16 cellular contexts compared by ENCODE assay signal in genomic region chr9:33880562-33881089, GRCh38.
DNase-seq lines count a peak whose midpoint lies in the region; ATAC-seq lines count a peak whose summit lies in the region.
"Had no signal": no experiment of that assay in that cellular context is flagged by ENCODE, and none has a peak within 500 bp of the region (broad histone marks: within the 10 kb centered on the region; RNA-seq: fewer than 3 reads in every experiment).

No MANE protein-coding gene starts in this region.

- peak overlapping the region; percentile 32 for H3K27ac ChIP-seq in mesenchymal stem cell (ENCODE audit: low read length, poor library complexity, severe bottlenecking)
- H3K27ac ChIP-seq: prostate gland, tibial nerve had no signal

- H2AK5ac ChIP-seq in mesenchymal stem cell (ENCODE audit: low read length, severe bottlenecking) = no peak overlapping the region

- H4K8ac ChIP-seq in mesenchymal stem cell (ENCODE audit: low read length) = no peak overlapping the region

- peaks cover 75% of the 10 kb centered on the region for H3K4me1 Mint-ChIP-seq in stimulated activated naive CD8-positive, alpha-beta T cell treated with anti-CD3 and anti-CD28 coated beads, Interleukin-15, Interleukin-2, amounts not matched to agents 100 ng/mL and 50 ng/mL, for 24 hours (ENCODE audit: low read depth)
- peaks cover 36% of the 10 kb centered on the region for H3K4me1 Mint-ChIP-seq in activated T-helper 1 cell treated with anti-CD3 and anti-CD28 coated beads, Interleukin-12 subunit alpha, Interleukin-12 subunit beta, Interleukin-2, Interleukin-4 antibody, amounts not matched to agents 30 ng/mL and 10 ng/mL and 1 ng/mL, durations not matched to agents 14 hours and 24 hours and 36 hours (ENCODE audit: low read depth)

- peaks cover 20% of the 10 kb centered on the region for H3K4me1 ChIP-seq in mesenchymal stem cell (ENCODE audit: control insufficient read depth, insufficient read depth, low read depth, low read length)

- no peak for DNase-seq in stimulated activated naive CD8-positive, alpha-beta T cell treated with anti-CD3 and anti-CD28 coated beads, Interleukin-15, Interleukin-2, amounts not matched to agents 100 U/mL and 50 U/mL, for 24 hours
- DNase-seq in activated T-helper 1 cell treated with anti-CD3 and anti-CD28 coated beads, Interleukin-12 subunit alpha, Interleukin-12 subunit beta, Interleukin-2, Interleukin-4 antibody, amounts not matched to agents 30 ng/mL and 10 ng/mL and 1 ng/mL, durations not matched to agents 14 hours and 24 hours and 36 hours (ENCODE audit: low spot score) = no peak
- DNase-seq in mesenchymal stem cell (no peak), left lobe of liver (ENCODE audit: low spot score) (no peak)
- no peak for DNase-seq in effector CD4-positive, alpha-beta T cell
- no peak for DNase-seq in activated effector memory CD4-positive, alpha-beta T cell treated with Interleukin-2 at 50 U/mL for 16 hours
- DNase-seq: effector memory CD8-positive, alpha-beta T cell; EL; mucosa of descending colon; NCI-H187 treated with DMSO at 0.1 percent for 48 hours; NCI-H69 had no signal

- no peak for ATAC-seq in stimulated activated naive CD8-positive, alpha-beta T cell treated with anti-CD3 and anti-CD28 coated beads, Interleukin-15, Interleukin-2, amounts not matched to agents 100 U/mL and 50 U/mL, for 24 hours
- ATAC-seq in left lobe of liver = no peak
- ATAC-seq in GM21367 (IDR thresholded peaks at IDR 0.05; ENCODE audit: unreplicated experiment) = no peak
- ATAC-seq: effector memory CD8-positive, alpha-beta T cell; mucosa of descending colon; Panc1 had no signal

- H3K23ac ChIP-seq in mesenchymal stem cell (ENCODE audit: low read length in 2 of 2) = no peak overlapping the region

- H3K9me3 Mint-ChIP-seq in stimulated activated naive CD8-positive, alpha-beta T cell treated with anti-CD3 and anti-CD28 coated beads, Interleukin-15, Interleukin-2, amounts not matched to agents 100 ng/mL and 50 ng/mL, for 24 hours = no peaks in the 10 kb centered on the region
- no peaks in the 10 kb centered on the region for H3K9me3 Mint-ChIP-seq in activated T-helper 1 cell treated with anti-CD3 and anti-CD28 coated beads, Interleukin-12 subunit alpha, Interleukin-12 subunit beta, Interleukin-2, Interleukin-4 antibody, amounts not matched to agents 30 ng/mL and 10 ng/mL and 1 ng/mL, durations not matched to agents 14 hours and 24 hours and 36 hours
- H3K9me3 Mint-ChIP-seq: effector memory CD8-positive, alpha-beta T cell had no signal

- H3K4me2 ChIP-seq in mesenchymal stem cell (ENCODE audit: low read length, poor library complexity, severe bottlenecking) = no peak overlapping the region

- no peak overlapping the region for H2BK5ac ChIP-seq in mesenchymal stem cell (ENCODE audit: low read depth, low read length, poor library complexity, severe bottlenecking)

- H3K4ac ChIP-seq in mesenchymal stem cell (ENCODE audit: low read depth in 1 of 2, low read length in 2 of 2) = no peak overlapping the region

- H4K91ac ChIP-seq in mesenchymal stem cell (ENCODE audit: low read length) = no peak overlapping the region

- peak overlapping the region in 1 of 2 experiments; percentile 52 for H3K18ac ChIP-seq in mesenchymal stem cell (ENCODE audit: low read depth in 1 of 2, low read length in 2 of 2)

- no peak overlapping the region for H3K4me3 ChIP-seq in mesenchymal stem cell (ENCODE audit: insufficient read depth in 1 of 2, low read depth in 1 of 2, low read length in 2 of 2)
- H3K4me3 ChIP-seq: mucosa of descending colon, prostate gland, tibial nerve had no signal

- H3K4me3 Mint-ChIP-seq in stimulated activated naive CD8-positive, alpha-beta T cell treated with anti-CD3 and anti-CD28 coated beads, Interleukin-15, Interleukin-2, amounts not matched to agents 100 ng/mL and 50 ng/mL, for 24 hours = peak overlapping the region; percentile 50
- no peak overlapping the region for H3K4me3 Mint-ChIP-seq in activated T-helper 1 cell treated with anti-CD3 and anti-CD28 coated beads, Interleukin-12 subunit alpha, Interleukin-12 subunit beta, Interleukin-2, Interleukin-4 antibody, amounts not matched to agents 30 ng/mL and 10 ng/mL and 1 ng/mL, durations not matched to agents 14 hours and 24 hours and 36 hours
- H3K4me3 Mint-ChIP-seq: effector memory CD8-positive, alpha-beta T cell had no signal

- H3K27ac Mint-ChIP-seq in stimulated activated naive CD8-positive, alpha-beta T cell treated with anti-CD3 and anti-CD28 coated beads, Interleukin-15, Interleukin-2, amounts not matched to agents 100 ng/mL and 50 ng/mL, for 24 hours = peak overlapping the region; percentile 96
- H3K27ac Mint-ChIP-seq in activated T-helper 1 cell treated with anti-CD3 and anti-CD28 coated beads, Interleukin-12 subunit alpha, Interleukin-12 subunit beta, Interleukin-2, Interleukin-4 antibody, amounts not matched to agents 30 ng/mL and 10 ng/mL and 1 ng/mL, durations not matched to agents 14 hours and 24 hours and 36 hours = peak overlapping the region; percentile 76

- H3K14ac ChIP-seq in mesenchymal stem cell (ENCODE audit: low read length in 2 of 2) = no peak overlapping the region

- WGBS in mesenchymal stem cell = 85% methylated on average over 3 of the region's 5 CpGs

- intact Hi-C loops in activated T-helper 1 cell treated with anti-CD3 and anti-CD28 coated beads, Interleukin-12 subunit alpha, Interleukin-12 subunit beta, Interleukin-2, Interleukin-4 antibody, amounts not matched to agents 30 ng/mL and 10 ng/mL and 1 ng/mL, durations not matched to agents 14 hours and 24 hours and 36 hours (cut with micrococcal nuclease) = loop anchor here (1.0 kb wide), 1 partner anchor 64 kb away; no protein-coding TSS in a partner anchor

- H3K79me1 ChIP-seq in mesenchymal stem cell (replicated peaks; ENCODE audit: low read length, poor library complexity, severe bottlenecking) = peaks cover 1% of the 10 kb centered on the region

- H3K27me3 Mint-ChIP-seq in stimulated activated naive CD8-positive, alpha-beta T cell treated with anti-CD3 and anti-CD28 coated beads, Interleukin-15, Interleukin-2, amounts not matched to agents 100 ng/mL and 50 ng/mL, for 24 hours = no peaks in the 10 kb centered on the region
- H3K27me3 Mint-ChIP-seq in activated T-helper 1 cell treated with anti-CD3 and anti-CD28 coated beads, Interleukin-12 subunit alpha, Interleukin-12 subunit beta, Interleukin-2, Interleukin-4 antibody, amounts not matched to agents 30 ng/mL and 10 ng/mL and 1 ng/mL, durations not matched to agents 14 hours and 24 hours and 36 hours (ENCODE audit: insufficient read depth) = no peaks in the 10 kb centered on the region
- H3K27me3 Mint-ChIP-seq: effector memory CD8-positive, alpha-beta T cell had no signal

- no peaks in the 10 kb centered on the region for H3K36me3 ChIP-seq in mesenchymal stem cell (ENCODE audit: control insufficient read depth in 1 of 2, insufficient read depth in 2 of 2, low read depth in 1 of 2, low read length in 2 of 2)
- H3K36me3 ChIP-seq: prostate gland, tibial nerve had no signal

- peaks cover 8% of the 10 kb centered on the region for H3K36me3 Mint-ChIP-seq in stimulated activated naive CD8-positive, alpha-beta T cell treated with anti-CD3 and anti-CD28 coated beads, Interleukin-15, Interleukin-2, amounts not matched to agents 100 ng/mL and 50 ng/mL, for 24 hours (ENCODE audit: low read depth)
- peaks cover 3% of the 10 kb centered on the region for H3K36me3 Mint-ChIP-seq in activated T-helper 1 cell treated with anti-CD3 and anti-CD28 coated beads, Interleukin-12 subunit alpha, Interleukin-12 subunit beta, Interleukin-2, Interleukin-4 antibody, amounts not matched to agents 30 ng/mL and 10 ng/mL and 1 ng/mL, durations not matched to agents 14 hours and 24 hours and 36 hours (ENCODE audit: low read depth)

- H2BK15ac ChIP-seq in mesenchymal stem cell (ENCODE audit: low read depth, poor library complexity, severe bottlenecking) = no peak overlapping the region

- no peaks in the 10 kb centered on the region for H3K9me3 ChIP-seq in mesenchymal stem cell (ENCODE audit: control insufficient read depth, low read length)
- H3K9me3 ChIP-seq: mucosa of descending colon, prostate gland, tibial nerve had no signal

- no peak overlapping the region for H2AFZ ChIP-seq in mesenchymal stem cell (ENCODE audit: low read depth, low read length)

- no peak overlapping the region for H2BK120ac ChIP-seq in mesenchymal stem cell (ENCODE audit: low read depth, low read length)

- H3K9ac ChIP-seq in mesenchymal stem cell (ENCODE audit: low read length) = no peak overlapping the region

- no peaks in the 10 kb centered on the region for H3K27me3 ChIP-seq in mesenchymal stem cell (ENCODE audit: control insufficient read depth in 1 of 2, insufficient read depth in 1 of 2, low read length in 2 of 2)
- H3K27me3 ChIP-seq: tibial nerve had no signal

- H2BK12ac ChIP-seq in mesenchymal stem cell (ENCODE audit: low read length in 2 of 2) = no peak overlapping the region
